Comparison of ENCODE assay signal across 19 cellular contexts in genomic region chr22:23110922-23111527, GRCh38. TPM values are rescaled to one million over a fixed set of nuclear protein-coding genes. Genes with fewer than 3 reads are reported as not detected.
DNase-seq lines count a peak whose midpoint lies in the region; ATAC-seq and TF ChIP-seq lines count a peak whose summit lies in the region.
"Had no signal": no experiment of that assay in that cellular context is flagged by ENCODE, and none has a peak within 500 bp of the region (broad histone marks: within the 10 kb centered on the region; RNA-seq: fewer than 3 reads in every experiment).

No MANE protein-coding gene starts in this region.

- H3K27ac Mint-ChIP-seq in naive thymus-derived CD4-positive, alpha-beta T cell: no peak overlapping the region
- H3K27ac Mint-ChIP-seq in stimulated activated naive B cell treated with anti-CD40 and anti-IgM and Interleukin-4, amounts not matched to agents 10 μg/mL and 1 μg/mL and 100 μg/mL, for 72 hours: no peak overlapping the region
- H3K27ac Mint-ChIP-seq: B cell; natural killer cell; stimulated activated memory B cell treated with anti-CD40 and anti-IgM and Interleukin-4, amounts not matched to agents 10 μg/mL and 1 μg/mL and 100 μg/mL, for 72 hours had no signal

- no peaks in the 10 kb centered on the region for H3K27me3 Mint-ChIP-seq in naive thymus-derived CD4-positive, alpha-beta T cell
- H3K27me3 Mint-ChIP-seq in stimulated activated naive B cell treated with anti-CD40 and anti-IgM and Interleukin-4, amounts not matched to agents 10 μg/mL and 1 μg/mL and 100 μg/mL, for 72 hours: no peaks in the 10 kb centered on the region
- H3K27me3 Mint-ChIP-seq: B cell; stimulated activated memory B cell treated with anti-CD40 and anti-IgM and Interleukin-4, amounts not matched to agents 10 μg/mL and 1 μg/mL and 100 μg/mL, for 72 hours had no signal

- H3K27ac ChIP-seq in naive thymus-derived CD4-positive, alpha-beta T cell (ENCODE audit: low read depth, low read length): no peak overlapping the region
- H3K27ac ChIP-seq: left lung, right atrium auricular region had no signal

- no peaks in the 10 kb centered on the region for H3K9me3 Mint-ChIP-seq in naive thymus-derived CD4-positive, alpha-beta T cell
- H3K9me3 Mint-ChIP-seq in stimulated activated naive B cell treated with anti-CD40 and anti-IgM and Interleukin-4, amounts not matched to agents 10 μg/mL and 1 μg/mL and 100 μg/mL, for 72 hours: no peaks in the 10 kb centered on the region
- H3K9me3 Mint-ChIP-seq: natural killer cell; stimulated activated memory B cell treated with anti-CD40 and anti-IgM and Interleukin-4, amounts not matched to agents 10 μg/mL and 1 μg/mL and 100 μg/mL, for 72 hours had no signal

- no peaks in the 10 kb centered on the region for H3K4me1 Mint-ChIP-seq in naive thymus-derived CD4-positive, alpha-beta T cell
- peaks cover 11 to 16% of the 10 kb centered on the region in 2 donors for H3K4me1 Mint-ChIP-seq in stimulated activated naive B cell treated with anti-CD40 and anti-IgM and Interleukin-4, amounts not matched to agents 10 μg/mL and 1 μg/mL and 100 μg/mL, for 72 hours
- H3K4me1 Mint-ChIP-seq: natural killer cell; stimulated activated memory B cell treated with anti-CD40 and anti-IgM and Interleukin-4, amounts not matched to agents 10 μg/mL and 1 μg/mL and 100 μg/mL, for 72 hours had no signal

- DNase-seq in BE2C (peak; percentile 68), Daoy (ENCODE audit: low read depth) (peak; percentile 63), NCI-H2196 treated with DMSO at 0.1 percent for 48 hours (lab: John Stamatoyannopoulos, UW; ENCODE audit: unreplicated experiment) (peak; percentile 50), glomerular visceral epithelial cell (ENCODE audit: extremely low spot score) (no peak), NK-92 (lab: John Stamatoyannopoulos, UW; ENCODE audit: unreplicated experiment) (no peak)
- no peak for DNase-seq in naive thymus-derived CD4-positive, alpha-beta T cell
- no peak for DNase-seq in stimulated activated naive B cell treated with anti-CD40 and anti-IgM and Interleukin-4, amounts not matched to agents 10 μg/mL and 1 μg/mL and 100 μg/mL, for 72 hours
- DNase-seq: activated naive CD4-positive, alpha-beta T cell treated with Interleukin-2 at 50 U/mL for 16 hours; left lung; MG63; natural killer cell; stimulated activated CD4-positive, alpha-beta T cell treated with anti-CD3 and anti-CD28 coated beads, Interleukin-4, amount 100 ng/mL, for 4 hours had no signal

- POLR2A ChIA-PET in naive thymus-derived CD4-positive, alpha-beta T cell (lab: Charles Lee): no interaction called here

- no peaks in the 10 kb centered on the region for H3K36me3 Mint-ChIP-seq in naive thymus-derived CD4-positive, alpha-beta T cell
- peaks cover 0 to 3% of the 10 kb centered on the region in 2 donors for H3K36me3 Mint-ChIP-seq in stimulated activated naive B cell treated with anti-CD40 and anti-IgM and Interleukin-4, amounts not matched to agents 10 μg/mL and 1 μg/mL and 100 μg/mL, for 72 hours
- H3K36me3 Mint-ChIP-seq: natural killer cell; stimulated activated memory B cell treated with anti-CD40 and anti-IgM and Interleukin-4, amounts not matched to agents 10 μg/mL and 1 μg/mL and 100 μg/mL, for 72 hours had no signal

- no peak overlapping the region for H3K4me3 ChIP-seq in BE2C (ENCODE audit: low read depth, low read length)
- no peak overlapping the region for H3K4me3 ChIP-seq in naive thymus-derived CD4-positive, alpha-beta T cell (ENCODE audit: low read length)
- H3K4me3 ChIP-seq: left lung, MG63, right atrium auricular region had no signal

- H3K36me3 ChIP-seq in BE2C: no peaks in the 10 kb centered on the region
- no peaks in the 10 kb centered on the region for H3K36me3 ChIP-seq in naive thymus-derived CD4-positive, alpha-beta T cell (ENCODE audit: control insufficient read depth in 2 of 3, insufficient read depth in 3 of 3, low read length in 3 of 3)
- H3K36me3 ChIP-seq: left lung, MG63, right atrium auricular region had no signal

- H3K9me3 ChIP-seq in BE2C: no peaks in the 10 kb centered on the region
- H3K9me3 ChIP-seq in naive thymus-derived CD4-positive, alpha-beta T cell (ENCODE audit: control insufficient read depth in 2 of 3, low read length in 3 of 3): no peaks in the 10 kb centered on the region
- H3K9me3 ChIP-seq: left lung, MG63, right atrium auricular region, SK-N-SH had no signal

- H3K4me1 ChIP-seq in BE2C: peaks cover 40% of the 10 kb centered on the region
- no peaks in the 10 kb centered on the region for H3K4me1 ChIP-seq in naive thymus-derived CD4-positive, alpha-beta T cell (ENCODE audit: control insufficient read depth in 2 of 2, insufficient read depth in 2 of 2, low read length in 2 of 2)
- H3K4me1 ChIP-seq: left lung had no signal

- intact Hi-C loops in naive thymus-derived CD4-positive, alpha-beta T cell (cut with micrococcal nuclease): no loop called here

- no peak overlapping the region for H3K4me3 Mint-ChIP-seq in naive thymus-derived CD4-positive, alpha-beta T cell
- no peak overlapping the region for H3K4me3 Mint-ChIP-seq in stimulated activated naive B cell treated with anti-CD40 and anti-IgM and Interleukin-4, amounts not matched to agents 10 μg/mL and 1 μg/mL and 100 μg/mL, for 72 hours
- H3K4me3 Mint-ChIP-seq: B cell; natural killer cell; stimulated activated memory B cell treated with anti-CD40 and anti-IgM and Interleukin-4, amounts not matched to agents 10 μg/mL and 1 μg/mL and 100 μg/mL, for 72 hours had no signal

- CTCF ChIA-PET in naive thymus-derived CD4-positive, alpha-beta T cell (lab: Charles Lee): no interaction called here

- TF ChIP-seq CTCF in BE2C (IDR thresholded peaks at IDR 0.05; ENCODE audit: low read depth, low read length): no peak

- H3K27me3 ChIP-seq in BE2C: no peaks in the 10 kb centered on the region
- no peaks in the 10 kb centered on the region for H3K27me3 ChIP-seq in naive thymus-derived CD4-positive, alpha-beta T cell (ENCODE audit: control insufficient read depth in 2 of 2, insufficient read depth in 2 of 2, low read length in 2 of 2)
- H3K27me3 ChIP-seq: left lung, MG63, right atrium auricular region had no signal

- peak; percentile 20 for ATAC-seq in esophagus mucosa
- no peak for ATAC-seq in naive thymus-derived CD4-positive, alpha-beta T cell
- ATAC-seq in stimulated activated naive B cell treated with anti-CD40 and anti-IgM and Interleukin-4, amounts not matched to agents 10 μg/mL and 1 μg/mL and 100 μg/mL, for 72 hours (replicated peaks): no peak
- ATAC-seq: left lung; natural killer cell; stimulated activated memory B cell treated with anti-CD40 and anti-IgM and Interleukin-4, amounts not matched to agents 10 μg/mL and 1 μg/mL and 100 μg/mL, for 72 hours had no signal

RNA-seq across cellular contexts. Expression of gene RSPH14, which starts 30.8 kb away (rescaled TPM):
- polyA plus RNA-seq in BE2C (2012; ENCODE audit: insufficient read depth, insufficient read length, low read depth): not detected
- not detected in 2 replicates for total RNA-seq in Daoy (2014; rRNA removed; shearing (Covaris generic))
- not detected for total RNA-seq in esophagus mucosa
- total RNA-seq in naive thymus-derived CD4-positive, alpha-beta T cell: 1 to 10 TPM in 1 of 5 experiments, under 1 TPM in 1, not detected in 3; 0.81 to 1.3 TPM
- polyA plus RNA-seq in naive thymus-derived CD4-positive, alpha-beta T cell: under 1 TPM in 1 of 2 donors, not detected in 1; 0.38 TPM
- total RNA-seq: B cell, bronchial epithelial cell, endothelial cell of umbilical vein, right atrium auricular region had no signal
- polyA plus RNA-seq: endothelial cell of umbilical vein had no signal

RNA-seq across cellular contexts. Expression of gene RAB36, which starts 34.3 kb away (rescaled TPM):
- polyA plus RNA-seq in BE2C (2012; ENCODE audit: insufficient read depth, insufficient read length, low read depth): 2.8 TPM
- total RNA-seq in Daoy (2014; rRNA removed; shearing (Covaris generic)): 1.0 and 2.2 TPM in 2 replicates
- 4.1 TPM for total RNA-seq in esophagus mucosa
- 1 to 10 TPM in 1 of 5 experiments, under 1 TPM in 4; 0.10 to 1.2 (median 0.38) TPM for total RNA-seq in naive thymus-derived CD4-positive, alpha-beta T cell
- under 1 TPM; 0.40 to 0.54 TPM for polyA plus RNA-seq in naive thymus-derived CD4-positive, alpha-beta T cell

RNA-seq across cellular contexts. Expression of gene GNAZ, which starts 40.7 kb away (rescaled TPM):
- 23.0 TPM for polyA plus RNA-seq in BE2C (2012; ENCODE audit: insufficient read depth, insufficient read length, low read depth)
- total RNA-seq in Daoy (2014; rRNA removed; shearing (Covaris generic)): 5.3 and 7.7 TPM in 2 replicates
- 0.76 TPM for total RNA-seq in esophagus mucosa
- 1 to 10 TPM in 1 of 5 experiments, under 1 TPM in 3, not detected in 1; 0.12 to 2.0 (median 0.31) TPM for total RNA-seq in naive thymus-derived CD4-positive, alpha-beta T cell
- not detected for polyA plus RNA-seq in naive thymus-derived CD4-positive, alpha-beta T cell

Comparison
In these comparisons a context has a peak if more than half of its experiments do, and no peak if none do; other contexts are left out.
1. DNase-seq: peak in BE2C (single experiment), Daoy (single experiment) and NCI-H2196 treated with DMSO at 0.1 percent for 48 hours (single experiment); none in naive thymus-derived CD4-positive, alpha-beta T cell (0 of 9), glomerular visceral epithelial cell (single experiment), stimulated activated naive B cell treated with anti-CD40 and anti-IgM and Interleukin-4, amounts not matched to agents 10 μg/mL and 1 μg/mL and 100 μg/mL, for 72 hours (single experiment) and NK-92 (single experiment).